19 cellular contexts compared by ENCODE assay signal in genomic region chr22:25375683-25376082, GRCh38.
DNase-seq lines count a peak whose midpoint lies in the region; ATAC-seq, FAIRE-seq and TF ChIP-seq lines count a peak whose summit lies in the region.
"Had no signal": no experiment of that assay in that cellular context is flagged by ENCODE, and none has a peak within 500 bp of the region (broad histone marks: within the 10 kb centered on the region; RNA-seq: fewer than 3 reads in every experiment).

No MANE protein-coding gene starts in this region.

- H3K9me3 Mint-ChIP-seq in activated CD8-positive, alpha-beta T cell treated with anti-CD3 and anti-CD28 coated beads, Interleukin-2, amount 10 ng/mL, durations not matched to agents 7 days and 5 days (ENCODE audit: insufficient read depth), result no peaks in the 10 kb centered on the region
- H3K9me3 Mint-ChIP-seq in activated CD8-positive, alpha-beta T cell treated with anti-CD3 and anti-CD28 coated beads for 36 hours, result no peaks in the 10 kb centered on the region
- peaks cover 7% of the 10 kb centered on the region for H3K9me3 Mint-ChIP-seq in glutamatergic neuron (ENCODE audit: unreplicated experiment)

- peak overlapping the region; percentile 20 for H3K27ac Mint-ChIP-seq in activated CD8-positive, alpha-beta T cell treated with anti-CD3 and anti-CD28 coated beads, Interleukin-2, amount 10 ng/mL, durations not matched to agents 7 days and 5 days
- H3K27ac Mint-ChIP-seq in activated CD8-positive, alpha-beta T cell treated with anti-CD3 and anti-CD28 coated beads for 36 hours, result no peak overlapping the region
- no peak overlapping the region for H3K27ac Mint-ChIP-seq in glutamatergic neuron (ENCODE audit: unreplicated experiment)

- TF ChIP-seq CTCF in activated CD8-positive, alpha-beta T cell treated with anti-CD3 and anti-CD28 coated beads for 36 hours (IDR thresholded peaks at IDR 0.05), result no peak
- TF ChIP-seq CTCF in glutamatergic neuron (IDR thresholded peaks at IDR 0.05; ENCODE audit: partially characterized antibody, unreplicated experiment), result no peak

- POLR2A ChIA-PET in activated CD8-positive, alpha-beta T cell treated with anti-CD3 and anti-CD28 coated beads, Interleukin-2, amount 10 ng/mL, durations not matched to agents 7 days and 5 days (lab: Charles Lee), result no interaction called here
- POLR2A ChIA-PET in activated CD8-positive, alpha-beta T cell treated with anti-CD3 and anti-CD28 coated beads for 36 hours (lab: Charles Lee), result no interaction called here

- peak; percentile 53 for FAIRE-seq in urothelium cell line (lab: Jason Lieb, UNC)

- no peak for DNase-seq in activated CD8-positive, alpha-beta T cell treated with anti-CD3 and anti-CD28 coated beads, Interleukin-2, amount 10 ng/mL, durations not matched to agents 7 days and 5 days
- DNase-seq in activated CD8-positive, alpha-beta T cell treated with anti-CD3 and anti-CD28 coated beads for 36 hours, result no peak
- peak; percentile 45 for DNase-seq in SK-MEL-5 (ENCODE audit: low read depth, low spot score)
- DNase-seq in glutamatergic neuron, result peak; percentile 50
- no peak for DNase-seq in urothelium cell line (ENCODE audit: low spot score)
- no peak for DNase-seq in GM19238 (ENCODE audit: insufficient read length, low spot score)
- DNase-seq: AML-193; DND-41; Karpas-422; NCI-H1436; NCI-H1930; NCI-H2171; NCI-H446 treated with DMSO at 0.1 percent for 48 hours; NK-92 treated with Interleukin-12 subunit alpha and Interleukin-12 subunit beta, amount 100 ng/mL, for 24 hours; OCI-M1; SHP77; SK-N-SH had no signal

- no peak for ATAC-seq in activated CD8-positive, alpha-beta T cell treated with anti-CD3 and anti-CD28 coated beads, Interleukin-2, amount 10 ng/mL, durations not matched to agents 7 days and 5 days
- ATAC-seq in activated CD8-positive, alpha-beta T cell treated with anti-CD3 and anti-CD28 coated beads for 36 hours, result no peak
- ATAC-seq in GM18868 (IDR thresholded peaks at IDR 0.05; ENCODE audit: unreplicated experiment), result no peak
- ATAC-seq in GM21723 (IDR thresholded peaks at IDR 0.05; ENCODE audit: unreplicated experiment), result no peak

- H3K36me3 Mint-ChIP-seq in activated CD8-positive, alpha-beta T cell treated with anti-CD3 and anti-CD28 coated beads, Interleukin-2, amount 10 ng/mL, durations not matched to agents 7 days and 5 days (ENCODE audit: low read depth), result peaks cover 27% of the 10 kb centered on the region
- peaks cover 37% of the 10 kb centered on the region for H3K36me3 Mint-ChIP-seq in activated CD8-positive, alpha-beta T cell treated with anti-CD3 and anti-CD28 coated beads for 36 hours (ENCODE audit: low read depth)
- H3K36me3 Mint-ChIP-seq in glutamatergic neuron (ENCODE audit: unreplicated experiment), result peaks cover 4% of the 10 kb centered on the region

- intact Hi-C loops in activated CD8-positive, alpha-beta T cell treated with anti-CD3 and anti-CD28 coated beads for 36 hours (cut with micrococcal nuclease), result no loop called here

- H3K4me1 Mint-ChIP-seq in activated CD8-positive, alpha-beta T cell treated with anti-CD3 and anti-CD28 coated beads, Interleukin-2, amount 10 ng/mL, durations not matched to agents 7 days and 5 days (ENCODE audit: low read depth), result peaks cover 16% of the 10 kb centered on the region
- H3K4me1 Mint-ChIP-seq in activated CD8-positive, alpha-beta T cell treated with anti-CD3 and anti-CD28 coated beads for 36 hours (ENCODE audit: low read depth), result peaks cover 3% of the 10 kb centered on the region
- H3K4me1 Mint-ChIP-seq in glutamatergic neuron (ENCODE audit: low read depth, unreplicated experiment), result peaks cover 16% of the 10 kb centered on the region

- in situ Hi-C loops in SK-MEL-5 (cut with HindIII; ENCODE audit: low pct_unique_long_range_greater_than_20kb, low sequenced_read_pairs), result no loop called here

- H3K4me3 Mint-ChIP-seq in activated CD8-positive, alpha-beta T cell treated with anti-CD3 and anti-CD28 coated beads, Interleukin-2, amount 10 ng/mL, durations not matched to agents 7 days and 5 days, result no peak overlapping the region
- no peak overlapping the region for H3K4me3 Mint-ChIP-seq in activated CD8-positive, alpha-beta T cell treated with anti-CD3 and anti-CD28 coated beads for 36 hours
- no peak overlapping the region for H3K4me3 Mint-ChIP-seq in glutamatergic neuron (ENCODE audit: unreplicated experiment)

- CTCF ChIA-PET in activated CD8-positive, alpha-beta T cell treated with anti-CD3 and anti-CD28 coated beads, Interleukin-2, amount 10 ng/mL, durations not matched to agents 7 days and 5 days (lab: Charles Lee), result no interaction called here
- CTCF ChIA-PET in activated CD8-positive, alpha-beta T cell treated with anti-CD3 and anti-CD28 coated beads for 36 hours (lab: Charles Lee), result no interaction called here

- H3K27me3 Mint-ChIP-seq in activated CD8-positive, alpha-beta T cell treated with anti-CD3 and anti-CD28 coated beads, Interleukin-2, amount 10 ng/mL, durations not matched to agents 7 days and 5 days (ENCODE audit: low read depth), result no peaks in the 10 kb centered on the region
- H3K27me3 Mint-ChIP-seq in activated CD8-positive, alpha-beta T cell treated with anti-CD3 and anti-CD28 coated beads for 36 hours, result no peaks in the 10 kb centered on the region
- peaks cover 11% of the 10 kb centered on the region for H3K27me3 Mint-ChIP-seq in glutamatergic neuron (ENCODE audit: unreplicated experiment)

Comparison
In these comparisons a context has a peak if more than half of its experiments do, and no peak if none do; other contexts are left out.
1. DNase-seq: peak in SK-MEL-5 (single experiment) and glutamatergic neuron (single experiment); none in activated CD8-positive, alpha-beta T cell treated with anti-CD3 and anti-CD28 coated beads, Interleukin-2, amount 10 ng/mL, durations not matched to agents 7 days and 5 days (single experiment), activated CD8-positive, alpha-beta T cell treated with anti-CD3 and anti-CD28 coated beads for 36 hours (single experiment), urothelium cell line (single experiment) and GM19238 (single experiment).